In the genomic region with DNA sequence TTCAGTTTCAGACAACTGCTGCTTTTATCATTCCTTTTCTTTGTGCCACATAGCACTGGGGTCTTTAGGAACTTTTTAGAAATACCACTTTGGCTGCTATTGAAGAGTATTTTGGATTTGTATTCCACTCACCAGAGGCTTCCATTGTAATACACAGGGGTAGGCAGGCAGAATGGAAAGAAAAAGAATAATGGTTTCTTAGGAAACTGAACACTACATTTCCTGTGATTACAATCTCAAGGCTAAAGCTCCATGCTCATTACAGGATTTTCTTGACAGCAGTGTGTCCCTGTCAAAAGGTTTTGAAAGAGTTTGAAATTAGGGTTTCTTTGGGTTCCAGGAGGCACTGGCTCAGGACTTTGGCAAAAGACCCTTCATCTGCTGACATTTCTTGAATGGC, we compare ENCODE assay signal across 25 cellular contexts.
A peak's percentile ranks its signal among the peaks of the same experiment; 100 is the strongest.
DNase-seq lines count a peak whose midpoint lies in the region; ATAC-seq, FAIRE-seq and TF ChIP-seq lines count a peak whose summit lies in the region.
"Had no signal": no experiment of that assay in that cellular context is flagged by ENCODE, and none has a peak within 500 bp of the region (broad histone marks: within the 10 kb centered on the region; RNA-seq: fewer than 3 reads in every experiment).

No MANE protein-coding gene starts in this region.

- H3K4me3 Mint-ChIP-seq in progenitor cell of endocrine pancreas (ENCODE audit: low read depth), result no peak overlapping the region
- no peak overlapping the region for H3K4me3 Mint-ChIP-seq in MCF 10A (ENCODE audit: unreplicated experiment)
- H3K4me3 Mint-ChIP-seq: CD8-positive, alpha-beta T cell had no signal

- no peaks in the 10 kb centered on the region for H3K9me3 ChIP-seq in endothelial cell of umbilical vein (replicated peaks; ENCODE audit: control insufficient read depth, insufficient read depth, low read length)
- no peaks in the 10 kb centered on the region for H3K9me3 ChIP-seq in breast epithelium
- H3K9me3 ChIP-seq: Caco-2, SK-N-SH had no signal

- no peak overlapping the region for H3K4me2 ChIP-seq in endothelial cell of umbilical vein (ENCODE audit: insufficient read depth, low read length)
- H3K4me2 ChIP-seq: SK-N-SH had no signal

- FAIRE-seq in endothelial cell of umbilical vein (lab: Jason Lieb, UNC), result no peak
- FAIRE-seq: A204.1, GM12891 had no signal

- H3K9me1 ChIP-seq in endothelial cell of umbilical vein (replicated peaks; ENCODE audit: control insufficient read depth, extremely low read depth, insufficient read depth, low read length), result no peaks in the 10 kb centered on the region

- H3K36me3 Mint-ChIP-seq in progenitor cell of endocrine pancreas (ENCODE audit: insufficient read depth), result peaks cover 10% of the 10 kb centered on the region
- H3K36me3 Mint-ChIP-seq in MCF 10A (ENCODE audit: insufficient read depth, unreplicated experiment), result peaks cover 12% of the 10 kb centered on the region

- no peaks in the 10 kb centered on the region for H3K36me3 ChIP-seq in endothelial cell of umbilical vein (ENCODE audit: control insufficient read depth in 2 of 2, extremely low read depth in 1 of 2, insufficient read depth in 2 of 2, low read length in 2 of 2)
- no peaks in the 10 kb centered on the region for H3K36me3 ChIP-seq in breast epithelium

- POLR2A ChIA-PET in endothelial cell of umbilical vein (lab: Charles Lee) (no interaction called here), MCF 10A (lab: Yijun Ruan, JAX) (no interaction called here)

- dilution Hi-C loops in endothelial cell of umbilical vein (cut with MboI; ENCODE audit: extremely low pct_ligation_motif_present, low sequenced_read_pairs), result no loop called here

- no peak overlapping the region for H2AFZ ChIP-seq in endothelial cell of umbilical vein (ENCODE audit: low read depth, low read length)

- BruUV-seq in endothelial cell of umbilical vein (replicated peaks; lab: Mats Ljungman, UMichigan), result no TSS peak
- no TSS peak for BruUV-seq in MCF 10A (replicated peaks; lab: Mats Ljungman, UMichigan)

- peak overlapping the region; percentile 49 for H3K27ac Mint-ChIP-seq in progenitor cell of endocrine pancreas
- H3K27ac Mint-ChIP-seq in MCF 10A (ENCODE audit: low read depth, unreplicated experiment), result no peak overlapping the region
- H3K27ac Mint-ChIP-seq: CD8-positive, alpha-beta T cell; IgD-negative memory B cell had no signal

- CTCF ChIA-PET in endothelial cell of umbilical vein (lab: Charles Lee), result interaction anchor here (1.0 kb wide), 1 partner anchor 75 kb away, joined by 3 read pairs; the partner anchor contains the start of gene STIM2
- CTCF ChIA-PET in MCF 10A (lab: Yijun Ruan, JAX), result no interaction called here

- H3K27ac ChIP-seq in endothelial cell of umbilical vein (ENCODE audit: insufficient read depth, low read depth, low read length), result no peak overlapping the region
- H3K27ac ChIP-seq in breast epithelium, result no peak overlapping the region

- TF ChIP-seq CTCF in endothelial cell of umbilical vein (IDR thresholded peaks at IDR 0.05; ENCODE audit: extremely low read depth in 1 of 2, insufficient read depth in 1 of 2, low read depth in 1 of 2, low read length in 2 of 2) (no peak), progenitor cell of endocrine pancreas (IDR thresholded peaks at IDR 0.05; ENCODE audit: unreplicated experiment) (no peak), breast epithelium (IDR thresholded peaks at IDR 0.05) (no peak), MCF 10A (IDR thresholded peaks at IDR 0.05; ENCODE audit: unreplicated experiment) (no peak)

- no peak overlapping the region for H3K9ac ChIP-seq in endothelial cell of umbilical vein (replicated peaks; ENCODE audit: extremely low read depth, insufficient read depth, low read length)
- H3K9ac ChIP-seq: SK-N-SH had no signal

- intact Hi-C loops in endothelial cell of umbilical vein (cut with micrococcal nuclease), result loop anchor here (2.0 kb wide), 2 partner anchors 27 to 219 kb away; no protein-coding TSS in a partner anchor
- intact Hi-C loops in breast epithelium (cut with DNase I; ENCODE audit: low total_unique reads), result no loop called here
- intact Hi-C loops in MCF 10A (cut with micrococcal nuclease), result loop anchor here (5.0 kb wide), 1 partner anchor 72 kb away; no protein-coding TSS in a partner anchor

- H3K79me2 ChIP-seq in endothelial cell of umbilical vein (ENCODE audit: control insufficient read depth, insufficient read depth, low read length), result no peaks in the 10 kb centered on the region

- H3K4me3 ChIP-seq in endothelial cell of umbilical vein (replicated peaks in 1 of 3; ENCODE audit: insufficient read depth in 1 of 3, low read depth in 1 of 3, low read length in 3 of 3) (no peak overlapping the region), breast epithelium (no peak overlapping the region)

- H4K20me1 ChIP-seq in endothelial cell of umbilical vein (replicated peaks; ENCODE audit: control insufficient read depth, extremely low read depth, insufficient read depth, low read length), result no peaks in the 10 kb centered on the region

- DNase-seq in GF-D8 (lab: John Stamatoyannopoulos, UW) (peak; percentile 23), OCI-M1 (lab: John Stamatoyannopoulos, UW) (peak; percentile 30), endothelial cell of umbilical vein (ENCODE audit: low read depth, low spot score) (peak; percentile 50), progenitor cell of endocrine pancreas (ENCODE audit: low spot score, unreplicated experiment) (no peak), UCSD-AML1 (lab: John Stamatoyannopoulos, UW; ENCODE audit: unreplicated experiment) (no peak), breast epithelium (ENCODE audit: low spot score in 2 of 2) (no peak), MCF 10A (ENCODE audit: unreplicated experiment) (no peak)
- DNase-seq: C1 segment of cervical spinal cord; Caco-2; CD8-positive, alpha-beta T cell; DMS79; EL; GDM1; NCI-H1092 treated with DMSO at 0.1 percent for 48 hours; NCI-H146; NCI-H1930; NCI-H2107; NCI-H2227 treated with DMSO at 0.1 percent for 48 hours; SK-N-SH; SW 1271 had no signal

- peaks cover 4% of the 10 kb centered on the region for H3K9me3 Mint-ChIP-seq in progenitor cell of endocrine pancreas (ENCODE audit: low read depth)
- no peaks in the 10 kb centered on the region for H3K9me3 Mint-ChIP-seq in MCF 10A (ENCODE audit: unreplicated experiment)
- H3K9me3 Mint-ChIP-seq: IgD-negative memory B cell had no signal

- H3K4me1 Mint-ChIP-seq in progenitor cell of endocrine pancreas (ENCODE audit: low read depth) (peaks cover 3% of the 10 kb centered on the region), MCF 10A (ENCODE audit: insufficient read depth, unreplicated experiment) (peaks cover 12% of the 10 kb centered on the region)

- no peaks in the 10 kb centered on the region for H3K27me3 Mint-ChIP-seq in progenitor cell of endocrine pancreas
- no peaks in the 10 kb centered on the region for H3K27me3 Mint-ChIP-seq in MCF 10A (ENCODE audit: insufficient read depth, unreplicated experiment)

- peaks cover 37% of the 10 kb centered on the region for H3K4me1 ChIP-seq in endothelial cell of umbilical vein (ENCODE audit: control insufficient read depth, extremely low read depth, insufficient read depth, low read length)
- H3K4me1 ChIP-seq in breast epithelium, result no peaks in the 10 kb centered on the region
- H3K4me1 ChIP-seq: Caco-2 had no signal

- ATAC-seq in GM21526 (IDR thresholded peaks at IDR 0.05; ENCODE audit: low FRiP score, unreplicated experiment), result no peak
- ATAC-seq: CD8-positive, alpha-beta T cell; HCT116 had no signal

- H3K27me3 ChIP-seq in endothelial cell of umbilical vein (ENCODE audit: control insufficient read depth in 2 of 2, insufficient read depth in 2 of 2, low read length in 2 of 2), result no peaks in the 10 kb centered on the region
- H3K27me3 ChIP-seq in breast epithelium, result no peaks in the 10 kb centered on the region

- TF ChIP-seq POLR2A in endothelial cell of umbilical vein (IDR thresholded peaks at IDR 0.05; ENCODE audit: low read depth, low read length) (no peak), breast epithelium (IDR thresholded peaks at IDR 0.05) (no peak)

TF ChIP-seq in endothelial cell of umbilical vein, 7 proteins besides CTCF, POLR2A, EP300 and RAD21:
- TF ChIP-seq JUN (IDR thresholded peaks at IDR 0.05; ENCODE audit: borderline replicate concordance, insufficient read depth, insufficient read length, low read depth) (no peak), POLR2AphosphoS5 (IDR thresholded peaks at IDR 0.05; ENCODE audit: insufficient read depth, low read depth, low read length) (no peak), FOS (IDR thresholded peaks at IDR 0.05; ENCODE audit: borderline replicate concordance, insufficient read depth, low read length) (no peak), MAX (IDR thresholded peaks at IDR 0.05; ENCODE audit: insufficient read depth, insufficient read length) (no peak), EZH2 (IDR thresholded peaks at IDR 0.05; ENCODE audit: borderline replicate concordance, low read depth, low read length, severe bottlenecking) (no peak), GATA2 (IDR thresholded peaks at IDR 0.05; ENCODE audit: insufficient read depth, insufficient read length, low read depth, low read length) (peak; percentile 46)

Comparison
In these comparisons a context has a peak if more than half of its experiments do, and no peak if none do; other contexts are left out.
1. DNase-seq: peak in GF-D8 (single experiment), OCI-M1 (single experiment) and endothelial cell of umbilical vein (single experiment); none in progenitor cell of endocrine pancreas (single experiment), UCSD-AML1 (single experiment), breast epithelium (0 of 2) and MCF 10A (single experiment).